ENCODE assay signal across 11 cellular contexts in the genomic region with DNA sequence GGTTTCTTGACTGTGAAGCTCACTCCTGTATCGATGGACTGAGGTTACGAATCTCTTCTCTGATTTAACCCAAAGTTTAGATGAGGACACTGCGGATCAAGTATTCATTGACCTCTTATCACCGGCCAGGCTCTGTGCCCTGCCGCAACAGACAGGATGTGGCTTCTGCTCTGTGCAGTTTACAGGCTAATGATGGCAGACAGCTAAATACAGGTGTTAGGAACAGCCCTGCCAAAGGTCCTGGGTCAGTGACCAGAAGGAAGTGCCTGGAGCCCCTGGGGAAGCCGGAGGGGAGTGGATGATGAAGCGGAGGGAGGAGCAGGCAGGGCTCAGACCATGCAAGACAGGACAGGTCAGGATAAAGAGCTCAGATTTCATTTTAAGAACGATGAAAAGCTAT. TPM values are rescaled to one million over a fixed set of nuclear protein-coding genes. Genes with fewer than 3 reads are reported as not detected.
A peak's percentile ranks its signal among the peaks of the same experiment; 100 is the strongest.
DNase-seq lines count a peak whose midpoint lies in the region; ATAC-seq and TF ChIP-seq lines count a peak whose summit lies in the region.
"Had no signal": no experiment of that assay in that cellular context is flagged by ENCODE, and none has a peak within 500 bp of the region (broad histone marks: within the 10 kb centered on the region; RNA-seq: fewer than 3 reads in every experiment).

No MANE protein-coding gene starts in this region.

- no peaks in the 10 kb centered on the region for H3K36me3 ChIP-seq in brain microvascular endothelial cell (replicated peaks)
- H3K36me3 ChIP-seq: thoracic aorta had no signal

- peaks cover 3% of the 10 kb centered on the region for H3K27me3 Mint-ChIP-seq in activated T-helper 17 cell treated with anti-CD3 and anti-CD28 coated beads, Interleukin-2, amount 50 U/mL, for 72 hours

- no peaks in the 10 kb centered on the region for H3K9me3 Mint-ChIP-seq in activated T-helper 17 cell treated with anti-CD3 and anti-CD28 coated beads, Interleukin-2, amount 50 U/mL, for 72 hours

- no peak overlapping the region for H3K27ac ChIP-seq in brain microvascular endothelial cell
- H3K27ac ChIP-seq: thoracic aorta had no signal

- no peak for TF ChIP-seq CTCF in brain microvascular endothelial cell (IDR thresholded peaks at IDR 0.05; ENCODE audit: low read depth, low read length, missing control alignments)

- peak overlapping the region; percentile 24 for H3K27ac Mint-ChIP-seq in activated T-helper 17 cell treated with anti-CD3 and anti-CD28 coated beads, Interleukin-2, amount 50 U/mL, for 72 hours

- H3K4me3 ChIP-seq in brain microvascular endothelial cell (ENCODE audit: low read depth, low read length) = no peak overlapping the region
- H3K4me3 ChIP-seq: thoracic aorta had no signal

- DNase-seq in ACHN (peak; percentile 32), NCI-H526 treated with DMSO at 0.1 percent for 48 hours (lab: John Stamatoyannopoulos, UW) (no peak), globus pallidus (ENCODE audit: low spot score) (no peak), brain microvascular endothelial cell (no peak)
- DNase-seq in effector CD4-positive, alpha-beta T cell = no peak
- DNase-seq: cortex of kidney, NCI-H526 had no signal

- peak overlapping the region; percentile 9 for H3K4me3 Mint-ChIP-seq in activated T-helper 17 cell treated with anti-CD3 and anti-CD28 coated beads, Interleukin-2, amount 50 U/mL, for 72 hours

- H3K4me1 Mint-ChIP-seq in activated T-helper 17 cell treated with anti-CD3 and anti-CD28 coated beads, Interleukin-2, amount 50 U/mL, for 72 hours = peaks cover 20% of the 10 kb centered on the region

- in situ Hi-C loops in ACHN (cut with HindIII; ENCODE audit: low pct_ligation_motif_present, low pct_unique_long_range_greater_than_20kb, low sequenced_read_pairs) = no loop called here
- in situ Hi-C loops in brain microvascular endothelial cell (cut with HindIII; ENCODE audit: low pct_ligation_motif_present, low sequenced_read_pairs) = no loop called here

- peak; percentile 49 for ATAC-seq in GM19372 (IDR thresholded peaks at IDR 0.05; ENCODE audit: low read depth, unreplicated experiment)
- ATAC-seq in HG03175 (IDR thresholded peaks at IDR 0.05; ENCODE audit: unreplicated experiment) = peak; percentile 80
- ATAC-seq in activated T-helper 17 cell treated with anti-CD3 and anti-CD28 coated beads, Interleukin-2, amount 50 U/mL, for 72 hours (replicated peaks) = peak; percentile 60

- no peaks in the 10 kb centered on the region for H3K27me3 ChIP-seq in brain microvascular endothelial cell (replicated peaks)

- H3K36me3 Mint-ChIP-seq in activated T-helper 17 cell treated with anti-CD3 and anti-CD28 coated beads, Interleukin-2, amount 50 U/mL, for 72 hours (ENCODE audit: low read depth) = peaks cover 5% of the 10 kb centered on the region

RNA-seq across cellular contexts. Expression of gene HAPSTR1, which starts 44.4 kb away (rescaled TPM):
- 10 to 100 TPM; 46.1 to 58.1 TPM for total RNA-seq in activated T-helper 17 cell treated with anti-CD3 and anti-CD28 coated beads, Interleukin-2, amount 50 U/mL, for 72 hours
